In the genomic region with DNA sequence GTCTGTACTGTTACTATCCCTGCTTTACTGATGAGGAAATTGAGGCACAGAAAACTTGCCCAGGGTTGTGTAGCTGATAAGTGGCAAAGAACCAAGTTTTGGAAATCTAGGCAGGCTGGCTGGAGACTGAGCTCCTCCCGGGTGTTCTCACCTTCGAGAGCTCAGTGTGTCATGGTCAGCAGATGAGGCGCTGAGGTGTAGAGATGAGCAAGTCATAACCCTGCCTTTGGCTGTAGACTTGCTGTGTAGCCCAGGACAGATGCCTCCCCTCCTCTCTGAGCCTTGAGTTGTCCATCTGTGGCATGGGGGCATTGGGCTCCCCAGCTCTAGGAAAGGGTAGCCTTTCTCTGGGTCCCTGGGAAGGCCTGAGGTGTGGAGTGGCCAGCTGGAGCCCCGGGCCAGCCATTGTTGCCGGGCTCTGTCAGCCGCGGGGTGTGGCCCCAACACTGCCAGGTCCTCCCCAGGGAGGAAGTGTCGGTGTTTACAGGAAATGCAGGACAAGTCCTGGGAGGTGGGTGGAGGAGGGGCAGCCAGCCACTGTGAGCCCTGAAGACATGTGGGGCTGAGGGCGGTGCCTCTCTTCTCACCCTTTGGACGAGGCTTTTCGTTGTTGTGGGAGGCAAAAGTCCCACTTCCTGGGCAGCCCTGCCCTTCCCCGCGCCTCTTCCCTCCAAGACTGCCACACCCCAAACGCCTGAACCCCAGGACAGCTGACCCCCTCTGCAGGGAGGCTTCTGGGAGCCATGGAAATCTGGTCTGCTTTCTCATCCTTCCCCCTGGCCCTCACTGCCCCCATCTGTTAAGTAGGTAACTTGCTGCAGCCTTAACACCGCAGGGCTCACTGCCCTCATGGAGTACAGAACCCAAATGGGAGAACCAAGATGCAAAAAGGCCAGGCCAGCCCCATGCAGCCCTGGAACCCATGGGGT, we compare ENCODE assay signal across 12 cellular contexts. TPM values are rescaled to one million over a fixed set of nuclear protein-coding genes. Genes with fewer than 3 reads are reported as not detected.
DNase-seq lines count a peak whose midpoint lies in the region; ATAC-seq, FAIRE-seq and TF ChIP-seq lines count a peak whose summit lies in the region.
"Had no signal": no experiment of that assay in that cellular context is flagged by ENCODE, and none has a peak within 500 bp of the region (broad histone marks: within the 10 kb centered on the region; RNA-seq: fewer than 3 reads in every experiment).

No MANE protein-coding gene starts in this region.

- DNase-seq in activated naive CD4-positive, alpha-beta T cell treated with anti-CD3 and anti-CD28 coated beads for 36 hours, result peak; percentile 34
- no peak for DNase-seq in activated naive CD4-positive, alpha-beta T cell (lab: John Stamatoyannopoulos, UW)
- peak; percentile 32 for DNase-seq in activated CD8-positive, alpha-beta T cell treated with anti-CD3 and anti-CD28 coated beads, Interleukin-2, amount 10 ng/mL, durations not matched to agents 7 days and 5 days
- DNase-seq in keratinocyte (ENCODE audit: low read depth, low spot score), result no peak
- DNase-seq in ureter (ENCODE audit: low spot score), result peak; percentile 71
- no peak for DNase-seq in effector CD4-positive, alpha-beta T cell
- DNase-seq: CD8-positive, alpha-beta memory T cell had no signal

- H3K36me3 Mint-ChIP-seq in activated naive CD4-positive, alpha-beta T cell treated with anti-CD3 and anti-CD28 coated beads for 36 hours (ENCODE audit: low read depth), result no peaks in the 10 kb centered on the region
- H3K36me3 Mint-ChIP-seq in activated CD8-positive, alpha-beta T cell treated with anti-CD3 and anti-CD28 coated beads, Interleukin-2, amount 10 ng/mL, durations not matched to agents 7 days and 5 days (ENCODE audit: low read depth), result no peaks in the 10 kb centered on the region
- H3K36me3 Mint-ChIP-seq: brain; CD8-positive, alpha-beta memory T cell had no signal

- no peaks in the 10 kb centered on the region for H3K79me2 ChIP-seq in keratinocyte (ENCODE audit: control insufficient read depth, insufficient read depth, low read length)

- peaks cover 20% of the 10 kb centered on the region for H3K27me3 ChIP-seq in keratinocyte (ENCODE audit: control insufficient read depth, extremely low read depth, insufficient read depth, low read length)

- peak overlapping the region; percentile 42 for H3K4me2 ChIP-seq in keratinocyte (ENCODE audit: control insufficient read depth, extremely low read depth, insufficient read depth, low read depth, low read length)

- no peaks in the 10 kb centered on the region for H4K20me1 ChIP-seq in keratinocyte (ENCODE audit: control insufficient read depth, extremely low read depth, insufficient read depth, low read length)

- no peak overlapping the region for H3K4me3 Mint-ChIP-seq in activated naive CD4-positive, alpha-beta T cell treated with anti-CD3 and anti-CD28 coated beads for 36 hours
- H3K4me3 Mint-ChIP-seq in activated CD8-positive, alpha-beta T cell treated with anti-CD3 and anti-CD28 coated beads, Interleukin-2, amount 10 ng/mL, durations not matched to agents 7 days and 5 days, result no peak overlapping the region
- H3K4me3 Mint-ChIP-seq: brain; CD8-positive, alpha-beta memory T cell; nephron had no signal

- CTCF ChIA-PET in activated naive CD4-positive, alpha-beta T cell treated with anti-CD3 and anti-CD28 coated beads for 36 hours (lab: Charles Lee), result interaction anchor here (1.0 to 2.0 kb wide), 3 partner anchors 9 to 79 kb away, joined by 3 to 4 read pairs (median 4); no protein-coding TSS in a partner anchor
- CTCF ChIA-PET in activated CD8-positive, alpha-beta T cell treated with anti-CD3 and anti-CD28 coated beads, Interleukin-2, amount 10 ng/mL, durations not matched to agents 7 days and 5 days (lab: Charles Lee), result no interaction called here

- H3K4me1 Mint-ChIP-seq in activated naive CD4-positive, alpha-beta T cell treated with anti-CD3 and anti-CD28 coated beads for 36 hours (ENCODE audit: low read depth), result peaks cover 9% of the 10 kb centered on the region
- H3K4me1 Mint-ChIP-seq in activated CD8-positive, alpha-beta T cell treated with anti-CD3 and anti-CD28 coated beads, Interleukin-2, amount 10 ng/mL, durations not matched to agents 7 days and 5 days (ENCODE audit: low read depth), result peaks cover 17% of the 10 kb centered on the region

- no peak for FAIRE-seq in keratinocyte (lab: Jason Lieb, UNC)

- H3K36me3 ChIP-seq in keratinocyte (ENCODE audit: control insufficient read depth in 2 of 2, extremely low read depth in 1 of 2, insufficient read depth in 2 of 2, low read length in 2 of 2), result no peaks in the 10 kb centered on the region

- no peaks in the 10 kb centered on the region for H3K9me3 ChIP-seq in keratinocyte (ENCODE audit: control insufficient read depth, low read depth, low read length)

- no peaks in the 10 kb centered on the region for H3K9me3 Mint-ChIP-seq in activated naive CD4-positive, alpha-beta T cell treated with anti-CD3 and anti-CD28 coated beads for 36 hours
- H3K9me3 Mint-ChIP-seq in activated CD8-positive, alpha-beta T cell treated with anti-CD3 and anti-CD28 coated beads, Interleukin-2, amount 10 ng/mL, durations not matched to agents 7 days and 5 days (ENCODE audit: insufficient read depth), result no peaks in the 10 kb centered on the region
- H3K9me3 Mint-ChIP-seq: nephron had no signal

- no peak overlapping the region for H3K4me3 ChIP-seq in keratinocyte (ENCODE audit: control insufficient read depth in 2 of 3, extremely low read depth in 1 of 3, insufficient read depth in 2 of 3, low read depth in 1 of 3, low read length in 3 of 3)

- peak; percentile 51 for ATAC-seq in activated CD8-positive, alpha-beta T cell treated with anti-CD3 and anti-CD28 coated beads, Interleukin-2, amount 10 ng/mL, durations not matched to agents 7 days and 5 days
- ATAC-seq in HG02973 (IDR thresholded peaks at IDR 0.05; ENCODE audit: unreplicated experiment), result no peak
- ATAC-seq in HG03139 (IDR thresholded peaks at IDR 0.05; ENCODE audit: unreplicated experiment), result no peak

- dilution Hi-C loops in keratinocyte (cut with MboI; ENCODE audit: extremely low pct_ligation_motif_present, low sequenced_read_pairs), result no loop called here

- H2AFZ ChIP-seq in keratinocyte (ENCODE audit: control insufficient read depth, low read length), result peak overlapping the region; percentile 77

- H3K27ac Mint-ChIP-seq in activated naive CD4-positive, alpha-beta T cell treated with anti-CD3 and anti-CD28 coated beads for 36 hours, result no peak overlapping the region
- peak overlapping the region; percentile 66 for H3K27ac Mint-ChIP-seq in activated CD8-positive, alpha-beta T cell treated with anti-CD3 and anti-CD28 coated beads, Interleukin-2, amount 10 ng/mL, durations not matched to agents 7 days and 5 days

- H3K27me3 Mint-ChIP-seq in activated naive CD4-positive, alpha-beta T cell treated with anti-CD3 and anti-CD28 coated beads for 36 hours (ENCODE audit: low read depth), result peaks cover 2% of the 10 kb centered on the region
- H3K27me3 Mint-ChIP-seq in activated CD8-positive, alpha-beta T cell treated with anti-CD3 and anti-CD28 coated beads, Interleukin-2, amount 10 ng/mL, durations not matched to agents 7 days and 5 days (ENCODE audit: low read depth), result peaks cover 31% of the 10 kb centered on the region

- intact Hi-C loops in activated naive CD4-positive, alpha-beta T cell treated with anti-CD3 and anti-CD28 coated beads for 36 hours (cut with micrococcal nuclease), result no loop called here

- no peak overlapping the region for H3K9ac ChIP-seq in keratinocyte (ENCODE audit: control insufficient read depth, extremely low read depth, insufficient read depth, low read length)

- TF ChIP-seq CTCF in keratinocyte (optimal IDR thresholded peaks at IDR 0.05 in 1 of 3, IDR thresholded peaks at IDR 0.05 in 1 of 3, conservative IDR thresholded peaks at IDR 0.05 in 1 of 3; ENCODE audit: extremely low read depth in 1 of 3, insufficient read depth in 2 of 3, low read length in 3 of 3), result no peak

- no peak overlapping the region for H3K27ac ChIP-seq in keratinocyte (ENCODE audit: control insufficient read depth, insufficient read depth, low read length)

- H3K4me1 ChIP-seq in keratinocyte (ENCODE audit: control insufficient read depth, extremely low read depth, insufficient read depth, low read length), result peaks cover 8% of the 10 kb centered on the region

- POLR2A ChIA-PET in activated CD8-positive, alpha-beta T cell treated with anti-CD3 and anti-CD28 coated beads, Interleukin-2, amount 10 ng/mL, durations not matched to agents 7 days and 5 days (lab: Charles Lee), result no interaction called here

- no peaks in the 10 kb centered on the region for H3K9me1 ChIP-seq in keratinocyte (ENCODE audit: control insufficient read depth, extremely low read depth, insufficient read depth, low read length)

RNA-seq across cellular contexts. Expression of gene FGD5, which starts 29.1 kb away (rescaled TPM):
- total RNA-seq in activated naive CD4-positive, alpha-beta T cell treated with anti-CD3 and anti-CD28 coated beads for 36 hours, result not detected
- under 1 TPM; 0.31 to 0.32 TPM for total RNA-seq in activated CD8-positive, alpha-beta T cell treated with anti-CD3 and anti-CD28 coated beads, Interleukin-2, amount 10 ng/mL, durations not matched to agents 7 days and 5 days
- not detected in 3 replicates for polyA plus RNA-seq in keratinocyte
- polyA plus RNA-seq in keratinocyte (2011; ENCODE audit: low read depth), result 0.17 TPM
- polyA plus RNA-seq in keratinocyte (2011; cell fraction: cytosol; rRNA removed), result not detected in 2 replicates
- polyA plus RNA-seq in keratinocyte (2011; cell fraction: nucleus; rRNA removed), result 0.07 TPM in 1 of 2 replicates, not detected in the other
- not detected in 2 replicates for polyA plus RNA-seq in keratinocyte (2012; ENCODE audit: low replicate concordance)
- polyA minus RNA-seq in keratinocyte, result not detected in 3 replicates
- not detected for polyA minus RNA-seq in keratinocyte (2011; cell fraction: cytosol; rRNA and poly(A)+ RNA removed)
- not detected in 2 replicates for polyA minus RNA-seq in keratinocyte (2011; cell fraction: nucleus; rRNA and poly(A)+ RNA removed)
- total RNA-seq in ureter, result 23.2 TPM
- total RNA-seq: CD8-positive, alpha-beta memory T cell; SK-MEL-5 had no signal
- polyA plus RNA-seq: CD8-positive, alpha-beta memory T cell had no signal

Comparison
In these comparisons a context has a peak if more than half of its experiments do, and no peak if none do; other contexts are left out.
1. DNase-seq: peak in activated naive CD4-positive, alpha-beta T cell treated with anti-CD3 and anti-CD28 coated beads for 36 hours (single experiment), activated CD8-positive, alpha-beta T cell treated with anti-CD3 and anti-CD28 coated beads, Interleukin-2, amount 10 ng/mL, durations not matched to agents 7 days and 5 days (single experiment) and ureter (single experiment); none in activated naive CD4-positive, alpha-beta T cell (0 of 4), keratinocyte (single experiment) and effector CD4-positive, alpha-beta T cell (single experiment).
2. RNA of gene FGD5, which starts 29.1 kb away (total RNA-seq): 23.2 TPM in ureter (single experiment); 0.31 to 0.32 TPM in activated CD8-positive, alpha-beta T cell treated with anti-CD3 and anti-CD28 coated beads, Interleukin-2, amount 10 ng/mL, durations not matched to agents 7 days and 5 days and not detected in activated naive CD4-positive, alpha-beta T cell treated with anti-CD3 and anti-CD28 coated beads for 36 hours; every median in the first group is over 10 times any median in the second.